Comparison of ENCODE assay signal across 19 cellular contexts in the genomic region with DNA sequence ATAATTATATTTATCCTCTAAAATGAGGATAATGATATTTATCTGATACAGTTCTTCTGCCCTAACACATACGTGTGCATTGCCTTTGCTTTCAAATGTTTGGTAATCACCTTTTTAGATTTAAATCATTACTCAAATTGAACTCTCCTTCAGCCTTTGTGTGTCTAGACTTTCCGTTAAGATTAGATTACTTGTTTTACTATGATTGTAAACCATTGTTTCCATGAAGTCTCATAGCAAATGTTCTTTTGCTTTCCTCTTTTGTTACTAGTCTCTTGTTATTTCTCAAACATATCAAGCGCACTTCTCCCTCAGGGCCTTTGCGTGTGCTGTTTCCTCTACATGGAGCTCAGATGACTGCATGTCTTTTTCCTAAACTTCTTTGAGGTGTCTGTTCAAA.
A peak's percentile ranks its signal among the peaks of the same experiment; 100 is the strongest.
DNase-seq lines count a peak whose midpoint lies in the region; ATAC-seq lines count a peak whose summit lies in the region.
"Had no signal": no experiment of that assay in that cellular context is flagged by ENCODE, and none has a peak within 500 bp of the region (broad histone marks: within the 10 kb centered on the region; RNA-seq: fewer than 3 reads in every experiment).

No MANE protein-coding gene starts in this region.

- DNase-seq in activated T-cell treated with anti-CD3 and anti-CD28 coated beads, Interleukin-2, amount 50 U/mL, for 4 hours, result no peak
- DNase-seq in activated T-cell treated with anti-CD3 and anti-CD28 coated beads, Interleukin-2, amount 50 U/mL, for 1 hour, result no peak
- no peak for DNase-seq in stimulated activated naive CD8-positive, alpha-beta T cell treated with anti-CD3 and anti-CD28 coated beads, Interleukin-15, Interleukin-2, amounts not matched to agents 100 U/mL and 50 U/mL, for 24 hours
- no peak for DNase-seq in stimulated activated naive CD8-positive, alpha-beta T cell treated with anti-CD3 and anti-CD28 coated beads, Interleukin-15, amount 100 ng/mL, for 72 hours
- no peak for DNase-seq in NCI-H774 (lab: John Stamatoyannopoulos, UW)
- DNase-seq: Calu3, DMS79 treated with DMSO at 0.1 percent for 48 hours, GF-D8, HCEC 1CT, IMR-90, KG1, MM.1S, NCI-H2081, NCI-H2227 treated with DMSO at 0.1 percent for 48 hours, NCI-H526 treated with DMSO at 0.1 percent for 48 hours, SHP77 treated with DMSO at 0.1 percent for 48 hours had no signal

- peaks cover 58% of the 10 kb centered on the region for H3K36me3 Mint-ChIP-seq in activated T-cell treated with anti-CD3 and anti-CD28 coated beads, Interleukin-2, amount 50 U/mL, for 4 hours (ENCODE audit: insufficient read depth)
- peaks cover 79% of the 10 kb centered on the region for H3K36me3 Mint-ChIP-seq in activated T-helper 17 cell treated with anti-CD3 and anti-CD28 coated beads, Interleukin-2, amount 50 U/mL, for 72 hours (ENCODE audit: low read depth)

- no peak overlapping the region for H3K4me3 Mint-ChIP-seq in activated T-cell treated with anti-CD3 and anti-CD28 coated beads, Interleukin-2, amount 50 U/mL, for 4 hours
- no peak overlapping the region for H3K4me3 Mint-ChIP-seq in stimulated activated naive CD8-positive, alpha-beta T cell treated with anti-CD3 and anti-CD28 coated beads, Interleukin-15, amount 100 ng/mL, for 72 hours
- H3K4me3 Mint-ChIP-seq in activated T-helper 17 cell treated with anti-CD3 and anti-CD28 coated beads, Interleukin-2, amount 50 U/mL, for 72 hours, result peak overlapping the region; percentile 32

- ATAC-seq in activated T-cell treated with anti-CD3 and anti-CD28 coated beads, Interleukin-2, amount 50 U/mL, for 4 hours, result peak; percentile 71 to 73
- peak; percentile 51 for ATAC-seq in stimulated activated naive CD8-positive, alpha-beta T cell treated with anti-CD3 and anti-CD28 coated beads, Interleukin-15, Interleukin-2, amounts not matched to agents 100 U/mL and 50 U/mL, for 24 hours
- ATAC-seq in stimulated activated naive CD8-positive, alpha-beta T cell treated with anti-CD3 and anti-CD28 coated beads, Interleukin-15, amount 100 ng/mL, for 72 hours, result no peak
- peak; percentile 71 for ATAC-seq in activated T-helper 17 cell treated with anti-CD3 and anti-CD28 coated beads, Interleukin-2, amount 50 U/mL, for 72 hours (replicated peaks)
- no peak for ATAC-seq in HG02571 (IDR thresholded peaks at IDR 0.05; ENCODE audit: unreplicated experiment)
- ATAC-seq: Panc1 had no signal

- peaks cover 53% of the 10 kb centered on the region for H3K4me1 Mint-ChIP-seq in activated T-cell treated with anti-CD3 and anti-CD28 coated beads, Interleukin-2, amount 50 U/mL, for 4 hours (ENCODE audit: low read depth)
- H3K4me1 Mint-ChIP-seq in stimulated activated naive CD8-positive, alpha-beta T cell treated with anti-CD3 and anti-CD28 coated beads, Interleukin-15, amount 100 ng/mL, for 72 hours, result peaks cover 41% of the 10 kb centered on the region
- peaks cover 69% of the 10 kb centered on the region for H3K4me1 Mint-ChIP-seq in activated T-helper 17 cell treated with anti-CD3 and anti-CD28 coated beads, Interleukin-2, amount 50 U/mL, for 72 hours

- H3K27ac Mint-ChIP-seq in stimulated activated naive CD8-positive, alpha-beta T cell treated with anti-CD3 and anti-CD28 coated beads, Interleukin-15, amount 100 ng/mL, for 72 hours, result no peak overlapping the region
- H3K27ac Mint-ChIP-seq in activated T-helper 17 cell treated with anti-CD3 and anti-CD28 coated beads, Interleukin-2, amount 50 U/mL, for 72 hours, result peak overlapping the region; percentile 14

- no peaks in the 10 kb centered on the region for H3K27me3 Mint-ChIP-seq in activated T-cell treated with anti-CD3 and anti-CD28 coated beads, Interleukin-2, amount 50 U/mL, for 4 hours (ENCODE audit: low read depth)
- no peaks in the 10 kb centered on the region for H3K27me3 Mint-ChIP-seq in stimulated activated naive CD8-positive, alpha-beta T cell treated with anti-CD3 and anti-CD28 coated beads, Interleukin-15, amount 100 ng/mL, for 72 hours
- no peaks in the 10 kb centered on the region for H3K27me3 Mint-ChIP-seq in activated T-helper 17 cell treated with anti-CD3 and anti-CD28 coated beads, Interleukin-2, amount 50 U/mL, for 72 hours

- H3K9me3 Mint-ChIP-seq in activated T-cell treated with anti-CD3 and anti-CD28 coated beads, Interleukin-2, amount 50 U/mL, for 4 hours, result no peaks in the 10 kb centered on the region
- H3K9me3 Mint-ChIP-seq in stimulated activated naive CD8-positive, alpha-beta T cell treated with anti-CD3 and anti-CD28 coated beads, Interleukin-15, amount 100 ng/mL, for 72 hours, result no peaks in the 10 kb centered on the region
- H3K9me3 Mint-ChIP-seq in activated T-helper 17 cell treated with anti-CD3 and anti-CD28 coated beads, Interleukin-2, amount 50 U/mL, for 72 hours, result no peaks in the 10 kb centered on the region

Comparison
In these comparisons a context has a peak if more than half of its experiments do, and no peak if none do; other contexts are left out.
1. ATAC-seq: peak in activated T-cell treated with anti-CD3 and anti-CD28 coated beads, Interleukin-2, amount 50 U/mL, for 4 hours (2 of 2), stimulated activated naive CD8-positive, alpha-beta T cell treated with anti-CD3 and anti-CD28 coated beads, Interleukin-15, Interleukin-2, amounts not matched to agents 100 U/mL and 50 U/mL, for 24 hours (single experiment) and activated T-helper 17 cell treated with anti-CD3 and anti-CD28 coated beads, Interleukin-2, amount 50 U/mL, for 72 hours (single experiment); none in stimulated activated naive CD8-positive, alpha-beta T cell treated with anti-CD3 and anti-CD28 coated beads, Interleukin-15, amount 100 ng/mL, for 72 hours (single experiment) and HG02571 (single experiment).